10 cellular contexts compared by ENCODE assay signal in the genomic region with DNA sequence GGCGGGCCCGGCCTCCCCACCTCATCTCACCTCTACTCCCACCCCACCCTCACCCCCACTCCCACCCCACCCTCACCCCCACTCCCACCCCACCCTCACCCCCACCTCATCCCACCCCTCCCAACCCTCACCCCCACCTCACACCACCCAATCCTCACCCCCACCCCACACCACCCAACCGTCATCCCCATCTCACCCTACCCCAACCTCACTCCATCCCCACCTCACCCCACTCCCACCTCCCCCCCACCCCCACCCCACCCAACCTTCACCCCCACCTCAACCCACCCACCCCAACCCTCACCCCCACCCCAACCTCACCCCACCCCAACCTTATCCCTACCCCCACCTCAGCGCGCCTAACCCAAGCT. TPM values are rescaled to one million over a fixed set of nuclear protein-coding genes. Genes with fewer than 3 reads are reported as not detected.
"Had no signal": no experiment of that assay in that cellular context is flagged by ENCODE, and none has a peak within 500 bp of the region (broad histone marks: within the 10 kb centered on the region; RNA-seq: fewer than 3 reads in every experiment).

No MANE protein-coding gene starts in this region.

- H3K4me3 Mint-ChIP-seq: H9, HFFc6, IgD-negative memory B cell had no signal

- FAIRE-seq: H1, H54, HepG2 had no signal

- ATAC-seq: HCT116, HepG2 had no signal

- H3K9me3 Mint-ChIP-seq: H9, HFFc6, IgD-negative memory B cell had no signal

- DNase-seq: HFFc6 had no signal

- H3K27ac Mint-ChIP-seq: GM23338, HFFc6, IgD-negative memory B cell had no signal

- H3K27ac ChIP-seq: HL-60 had no signal

RNA-seq across cellular contexts. Expression of a gene that starts 13.4 kb away (rescaled TPM):
- total RNA-seq: GM23338, H1, H9, HepG2, HFFc6, HT1080 had no signal
- polyA plus RNA-seq: GM23338, H1, HepG2, IgD-negative memory B cell had no signal
